ENCODE assay signal across 13 cellular contexts in genomic region chr13:97999653-98000052, GRCh38. TPM values are rescaled to one million over a fixed set of nuclear protein-coding genes. Genes with fewer than 3 reads are reported as not detected.
A peak's percentile ranks its signal among the peaks of the same experiment; 100 is the strongest.
DNase-seq lines count a peak whose midpoint lies in the region; ATAC-seq lines count a peak whose summit lies in the region.
"Had no signal": no experiment of that assay in that cellular context is flagged by ENCODE, and none has a peak within 500 bp of the region (broad histone marks: within the 10 kb centered on the region; RNA-seq: fewer than 3 reads in every experiment).

No MANE protein-coding gene starts in this region.

- intact Hi-C loops in activated T-helper 2 cell treated with anti-CD3 and anti-CD28 coated beads, Interferon-gamma antibody, Interleukin-2, Interleukin-4, amounts not matched to agents 10 μg/mL and 5 μg/mL and 100 μg/mL, durations not matched to agents 14 hours and 24 hours and 36 hours (cut with micrococcal nuclease), result no loop called here

- no peak for DNase-seq in activated naive CD8-positive, alpha-beta T cell treated with anti-CD3 and anti-CD28 coated beads for 36 hours
- no peak for DNase-seq in activated T-helper 2 cell treated with anti-CD3 and anti-CD28 coated beads, Interferon-gamma antibody, Interleukin-2, Interleukin-4, amounts not matched to agents 10 μg/mL and 5 μg/mL and 100 μg/mL, durations not matched to agents 14 hours and 24 hours and 36 hours (ENCODE audit: low spot score)
- no peak for DNase-seq in NCI-H2029 (lab: John Stamatoyannopoulos, UW)
- no peak for DNase-seq in GM03348 (ENCODE audit: low spot score)
- DNase-seq: BE2C, DMS79, HCEC 1CT, HFFc6, IMR-90 had no signal

- H3K27me3 Mint-ChIP-seq in activated naive CD8-positive, alpha-beta T cell, result no peaks in the 10 kb centered on the region
- H3K27me3 Mint-ChIP-seq in activated naive CD8-positive, alpha-beta T cell treated with anti-CD3 and anti-CD28 coated beads for 36 hours, result no peaks in the 10 kb centered on the region
- no peaks in the 10 kb centered on the region for H3K27me3 Mint-ChIP-seq in activated T-helper 2 cell treated with anti-CD3 and anti-CD28 coated beads, Interferon-gamma antibody, Interleukin-2, Interleukin-4, amounts not matched to agents 10 μg/mL and 5 μg/mL and 100 μg/mL, durations not matched to agents 14 hours and 24 hours and 36 hours (ENCODE audit: low read depth)
- H3K27me3 Mint-ChIP-seq: CD4-positive, alpha-beta memory T cell had no signal

- no peak overlapping the region for H3K4me3 Mint-ChIP-seq in activated naive CD8-positive, alpha-beta T cell
- no peak overlapping the region for H3K4me3 Mint-ChIP-seq in activated naive CD8-positive, alpha-beta T cell treated with anti-CD3 and anti-CD28 coated beads for 36 hours
- H3K4me3 Mint-ChIP-seq in activated T-helper 2 cell treated with anti-CD3 and anti-CD28 coated beads, Interferon-gamma antibody, Interleukin-2, Interleukin-4, amounts not matched to agents 10 μg/mL and 5 μg/mL and 100 μg/mL, durations not matched to agents 14 hours and 24 hours and 36 hours (ENCODE audit: low read depth), result no peak overlapping the region
- H3K4me3 Mint-ChIP-seq: CD4-positive, alpha-beta memory T cell; HFFc6 had no signal

- H3K9me3 Mint-ChIP-seq in activated naive CD8-positive, alpha-beta T cell (ENCODE audit: low read depth), result no peaks in the 10 kb centered on the region
- H3K9me3 Mint-ChIP-seq in activated naive CD8-positive, alpha-beta T cell treated with anti-CD3 and anti-CD28 coated beads for 36 hours, result no peaks in the 10 kb centered on the region
- no peaks in the 10 kb centered on the region for H3K9me3 Mint-ChIP-seq in activated T-helper 2 cell treated with anti-CD3 and anti-CD28 coated beads, Interferon-gamma antibody, Interleukin-2, Interleukin-4, amounts not matched to agents 10 μg/mL and 5 μg/mL and 100 μg/mL, durations not matched to agents 14 hours and 24 hours and 36 hours
- H3K9me3 Mint-ChIP-seq: CD4-positive, alpha-beta memory T cell; HFFc6 had no signal

- H3K27ac Mint-ChIP-seq in activated naive CD8-positive, alpha-beta T cell, result peak overlapping the region; percentile 10
- no peak overlapping the region for H3K27ac Mint-ChIP-seq in activated naive CD8-positive, alpha-beta T cell treated with anti-CD3 and anti-CD28 coated beads for 36 hours
- H3K27ac Mint-ChIP-seq in activated T-helper 2 cell treated with anti-CD3 and anti-CD28 coated beads, Interferon-gamma antibody, Interleukin-2, Interleukin-4, amounts not matched to agents 10 μg/mL and 5 μg/mL and 100 μg/mL, durations not matched to agents 14 hours and 24 hours and 36 hours, result peak overlapping the region; percentile 12
- H3K27ac Mint-ChIP-seq: CD4-positive, alpha-beta memory T cell; HFFc6 had no signal

- peaks cover 29% of the 10 kb centered on the region for H3K36me3 Mint-ChIP-seq in activated naive CD8-positive, alpha-beta T cell
- peaks cover 47% of the 10 kb centered on the region for H3K36me3 Mint-ChIP-seq in activated naive CD8-positive, alpha-beta T cell treated with anti-CD3 and anti-CD28 coated beads for 36 hours
- H3K36me3 Mint-ChIP-seq in activated T-helper 2 cell treated with anti-CD3 and anti-CD28 coated beads, Interferon-gamma antibody, Interleukin-2, Interleukin-4, amounts not matched to agents 10 μg/mL and 5 μg/mL and 100 μg/mL, durations not matched to agents 14 hours and 24 hours and 36 hours (ENCODE audit: low read depth), result peaks cover 73% of the 10 kb centered on the region

- no peaks in the 10 kb centered on the region for H3K4me1 Mint-ChIP-seq in activated naive CD8-positive, alpha-beta T cell (ENCODE audit: low read depth)
- H3K4me1 Mint-ChIP-seq in activated naive CD8-positive, alpha-beta T cell treated with anti-CD3 and anti-CD28 coated beads for 36 hours, result peaks cover 3% of the 10 kb centered on the region
- peaks cover 7% of the 10 kb centered on the region for H3K4me1 Mint-ChIP-seq in activated T-helper 2 cell treated with anti-CD3 and anti-CD28 coated beads, Interferon-gamma antibody, Interleukin-2, Interleukin-4, amounts not matched to agents 10 μg/mL and 5 μg/mL and 100 μg/mL, durations not matched to agents 14 hours and 24 hours and 36 hours (ENCODE audit: low read depth)
- H3K4me1 Mint-ChIP-seq: CD4-positive, alpha-beta memory T cell had no signal

- ATAC-seq in HG02852 (IDR thresholded peaks at IDR 0.05; ENCODE audit: unreplicated experiment), result peak; percentile 61
- ATAC-seq: A549 had no signal

RNA-seq across cellular contexts. Expression of gene IPO5, which starts 46.2 kb away (rescaled TPM):
- 100 to 1,000 TPM; 270 to 277 TPM for total RNA-seq in activated naive CD8-positive, alpha-beta T cell treated with anti-CD3 and anti-CD28 coated beads for 36 hours
- 225 and 227 TPM in 2 replicates for total RNA-seq in activated T-helper 2 cell treated with anti-CD3 and anti-CD28 coated beads, Interferon-gamma antibody, Interleukin-2, Interleukin-4, amounts not matched to agents 10 μg/mL and 5 μg/mL and 100 μg/mL, durations not matched to agents 14 hours and 24 hours and 36 hours
